In genomic region chr19:7904074-7905020, GRCh38 we compare ENCODE assay signal across 8 cellular contexts. TPM values are rescaled to one million over a fixed set of nuclear protein-coding genes. Genes with fewer than 3 reads are reported as not detected.
DNase-seq lines count a peak whose midpoint lies in the region; ATAC-seq, FAIRE-seq and TF ChIP-seq lines count a peak whose summit lies in the region.

No MANE protein-coding gene starts in this region.

- intact Hi-C loops in left ventricle myocardium superior (cut with micrococcal nuclease) (no loop called here), gastrocnemius medialis (cut with DNase I; ENCODE audit: low total_unique reads) (loop anchor here (10.0 kb wide), 1 partner anchor 610 kb away; the partner anchor contains the start of gene ZNF414)

- H3K27ac ChIP-seq in KOPT-K1 (ENCODE audit: low read depth, low read length, poor library complexity, severe bottlenecking) (peak overlapping the region; percentile 69), gastrocnemius medialis (peak overlapping the region; percentile 86 to 92 (median 90))

- no peak for TF ChIP-seq CTCF in gastrocnemius medialis (IDR thresholded peaks at IDR 0.05 in 4 of 5, conservative IDR thresholded peaks at IDR 0.05 in 1 of 5)

- CTCF ChIA-PET in activated naive CD4-positive, alpha-beta T cell treated with anti-CD3 and anti-CD28 coated beads, Interleukin-2, amount 10 ng/mL, durations not matched to agents 7 days and 5 days (lab: Charles Lee): interaction anchor here (0.9 to 2.0 kb wide), 5 partner anchors 16 to 42 kb away, joined by 3 to 9 read pairs (median 7); partner anchors contain the start of genes SNAPC2 and TIMM44

- peaks cover 9% of the 10 kb centered on the region for H3K36me3 Mint-ChIP-seq in activated naive CD4-positive, alpha-beta T cell treated with anti-CD3 and anti-CD28 coated beads, Interleukin-2, amount 10 ng/mL, durations not matched to agents 7 days and 5 days

- DNase-seq in GM12891 (ENCODE audit: insufficient read length, low spot score): peak; percentile 79
- peak; percentile 77 for DNase-seq in activated naive CD4-positive, alpha-beta T cell treated with anti-CD3 and anti-CD28 coated beads, Interleukin-2, amount 10 ng/mL, durations not matched to agents 7 days and 5 days
- DNase-seq in left ventricle myocardium superior: peak; percentile 79
- peak in 1 of 2 donors; percentile 43 for DNase-seq in gastrocnemius medialis
- DNase-seq in EL: no peak
- no peak for DNase-seq in cerebellar cortex (ENCODE audit: low spot score)

- H3K36me3 ChIP-seq in KOPT-K1 (ENCODE audit: insufficient read depth, low read length) (peaks cover 12% of the 10 kb centered on the region), gastrocnemius medialis (peaks cover 0 to 13% of the 10 kb centered on the region in 2 donors)

- H3K9me3 ChIP-seq in KOPT-K1 (ENCODE audit: insufficient read depth, low read length, poor library complexity, severe bottlenecking) (no peaks in the 10 kb centered on the region), gastrocnemius medialis (no peaks in the 10 kb centered on the region)

- H3K4me1 Mint-ChIP-seq in activated naive CD4-positive, alpha-beta T cell treated with anti-CD3 and anti-CD28 coated beads, Interleukin-2, amount 10 ng/mL, durations not matched to agents 7 days and 5 days: peaks cover 38% of the 10 kb centered on the region

- 0 out of 2 replicates have a peak, but pooled peaks have one; percentile 10 for TF ChIP-seq POLR2A in GM12891 (IDR thresholded peaks at IDR 0.05; ENCODE audit: low read depth, low read length)
- TF ChIP-seq POLR2A in gastrocnemius medialis (IDR thresholded peaks at IDR 0.05): no peak

- peak; percentile 58 for FAIRE-seq in GM12891 (lab: Jason Lieb, UNC)

- H3K27me3 ChIP-seq in gastrocnemius medialis: no peaks in the 10 kb centered on the region

- H3K4me1 ChIP-seq in gastrocnemius medialis: peaks cover 22 to 37% of the 10 kb centered on the region in 2 donors

- peak overlapping the region; percentile 92 for H3K27ac Mint-ChIP-seq in activated naive CD4-positive, alpha-beta T cell treated with anti-CD3 and anti-CD28 coated beads, Interleukin-2, amount 10 ng/mL, durations not matched to agents 7 days and 5 days

- in situ Hi-C loops in gastrocnemius medialis (cut with MboI; ENCODE audit: low sequenced_read_pairs in 4 of 4): no loop called here

- peak overlapping the region; percentile 85 for H3K4me3 Mint-ChIP-seq in activated naive CD4-positive, alpha-beta T cell treated with anti-CD3 and anti-CD28 coated beads, Interleukin-2, amount 10 ng/mL, durations not matched to agents 7 days and 5 days

- ATAC-seq in GM21529 (IDR thresholded peaks at IDR 0.05; ENCODE audit: unreplicated experiment) (peak; percentile 36), left ventricle myocardium superior (peak; percentile 55), gastrocnemius medialis (peak; percentile 49 to 51)

- no peaks in the 10 kb centered on the region for H3K9me3 Mint-ChIP-seq in activated naive CD4-positive, alpha-beta T cell treated with anti-CD3 and anti-CD28 coated beads, Interleukin-2, amount 10 ng/mL, durations not matched to agents 7 days and 5 days

- peaks cover 15% of the 10 kb centered on the region for H3K27me3 Mint-ChIP-seq in activated naive CD4-positive, alpha-beta T cell treated with anti-CD3 and anti-CD28 coated beads, Interleukin-2, amount 10 ng/mL, durations not matched to agents 7 days and 5 days

- H3K4me3 ChIP-seq in gastrocnemius medialis: peak overlapping the region; percentile 82 to 97 (median 90)

TF ChIP-seq in GM12891, 5 proteins besides CTCF, POLR2A, EP300 and RAD21:
- TF ChIP-seq TAF1 (IDR thresholded peaks at IDR 0.05; ENCODE audit: low read depth, low read length) (0 out of 2 replicates have a peak, but pooled peaks have one; percentile 3), POLR2AphosphoS5 (IDR thresholded peaks at IDR 0.05; ENCODE audit: low read depth, low read length) (no peak)

RNA-seq across cellular contexts. Expression of gene MAP2K7, which starts 0.7 kb away (rescaled TPM):
- 18.3 TPM for polyA plus RNA-seq in GM12891 (2012; ENCODE audit: low read depth, missing spikeins)
- total RNA-seq in left ventricle myocardium superior: 30.4 TPM
- total RNA-seq in gastrocnemius medialis: 10 to 100 TPM; 17.7 to 41.7 (median 32.9) TPM

RNA-seq across cellular contexts. Expression of gene TGFBR3L, which starts 10.3 kb away (rescaled TPM):
- polyA plus RNA-seq in GM12891 (2012; ENCODE audit: low read depth, missing spikeins): 0.36 TPM
- total RNA-seq in left ventricle myocardium superior (11.4 TPM), gastrocnemius medialis (1 to 10 TPM in 2 of 4 donors, under 1 TPM in 1, not detected in 1; 0.62 to 2.6 (median 1.5) TPM)

RNA-seq across cellular contexts. Expression of gene SNAPC2, which starts 15.8 kb away (rescaled TPM):
- polyA plus RNA-seq in GM12891 (2012; ENCODE audit: low read depth, missing spikeins): 11.2 TPM
- 9.7 TPM for total RNA-seq in left ventricle myocardium superior
- 10 to 100 TPM in 1 of 4 donors, 1 to 10 TPM in 3; 4.6 to 10.9 (median 7.1) TPM for total RNA-seq in gastrocnemius medialis

RNA-seq across cellular contexts. Expression of gene LRRC8E, which starts 16.0 kb away (rescaled TPM):
- polyA plus RNA-seq in GM12891 (2012; ENCODE audit: low read depth, missing spikeins): 0.06 TPM
- 3.1 TPM for total RNA-seq in left ventricle myocardium superior
- 1 to 10 TPM in 1 of 4 donors, not detected in 3; 2.1 TPM for total RNA-seq in gastrocnemius medialis

RNA-seq across cellular contexts. Expression of gene CTXN1, which starts 21.6 kb away (rescaled TPM):
- polyA plus RNA-seq in GM12891 (2012; ENCODE audit: low read depth, missing spikeins): 0.56 TPM
- total RNA-seq in left ventricle myocardium superior: 0.20 TPM
- not detected for total RNA-seq in gastrocnemius medialis

Comparison
In these comparisons a context has a peak if more than half of its experiments do, and no peak if none do; other contexts are left out.
1. DNase-seq: peak in GM12891 (single experiment), activated naive CD4-positive, alpha-beta T cell treated with anti-CD3 and anti-CD28 coated beads, Interleukin-2, amount 10 ng/mL, durations not matched to agents 7 days and 5 days (single experiment) and left ventricle myocardium superior (single experiment); none in EL (single experiment) and cerebellar cortex (single experiment).
2. Peak in every context shown above with its lines, with median percentiles within 50 percentile points of each other: ATAC-seq.